ENCODE assay signal across 8 cellular contexts in the genomic region with DNA sequence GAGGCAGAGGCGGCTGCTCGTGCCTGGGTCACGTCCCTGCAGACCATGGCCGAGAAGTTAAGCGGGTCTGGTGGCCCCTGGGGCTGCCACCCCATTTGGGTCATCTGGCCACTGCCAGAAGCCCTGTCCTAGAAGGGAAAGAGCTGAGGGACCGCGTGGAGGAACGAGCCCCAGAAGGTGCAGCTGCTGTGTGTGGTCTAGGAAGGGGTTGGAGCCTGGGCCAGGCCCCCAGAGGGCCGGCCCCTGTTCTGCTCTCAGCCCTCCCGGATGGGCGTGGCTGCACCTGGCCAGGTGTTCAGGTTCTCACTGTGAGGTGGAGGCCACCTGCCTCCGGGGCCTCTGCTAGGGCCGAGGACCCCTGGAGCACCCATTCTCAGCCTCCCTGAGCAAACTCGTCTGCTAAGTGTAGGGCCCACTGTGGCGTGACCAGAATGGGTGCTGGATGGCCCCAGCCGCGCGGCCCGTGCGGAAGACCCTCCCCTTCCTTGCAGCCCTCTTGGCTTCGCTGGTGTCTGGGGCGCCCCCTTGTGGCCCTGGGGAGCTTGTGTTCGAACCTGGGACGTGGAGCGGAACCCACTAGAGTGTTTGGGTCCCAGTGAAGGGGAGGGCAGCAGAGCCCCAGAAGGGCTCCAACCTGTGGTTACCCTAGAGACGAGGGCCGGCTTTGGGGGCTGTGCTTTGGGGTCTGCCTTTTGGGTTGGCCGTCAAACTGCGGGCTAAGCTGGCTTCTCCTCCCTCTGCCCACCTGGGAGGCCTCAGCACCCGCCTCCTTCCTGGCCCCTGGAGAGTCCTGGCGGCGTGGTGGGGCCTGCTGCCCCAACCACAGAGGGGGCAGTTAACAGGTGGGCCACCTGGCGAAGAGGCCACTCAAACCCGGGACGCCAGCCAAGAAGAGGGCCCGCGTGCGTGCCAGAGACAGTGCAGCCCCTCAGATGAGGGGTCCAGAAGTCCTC. TPM values are rescaled to one million over a fixed set of nuclear protein-coding genes. Genes with fewer than 3 reads are reported as not detected.
DNase-seq lines count a peak whose midpoint lies in the region; ATAC-seq, FAIRE-seq and TF ChIP-seq lines count a peak whose summit lies in the region.

No MANE protein-coding gene starts in this region.

- DNase-seq in DMS79 treated with DMSO at 0.1 percent for 48 hours (lab: John Stamatoyannopoulos, UW) (peak; percentile 87), LHCN-M2 (ENCODE audit: low read depth) (peak; percentile 27), RPMI8226 (peak; percentile 75), frontal cortex (ENCODE audit: low spot score in 2 of 2) (peak; percentile 69 to 73), prostate gland (ENCODE audit: low spot score) (peak; percentile 29)

- WGBS in prostate gland = 33% methylated on average over 36 of the region's 38 CpGs
- WGBS in urinary bladder = 34% methylated on average over 38 of the region's 38 CpGs

- peak overlapping the region; percentile 44 for H3K4me3 Mint-ChIP-seq in activated T-helper 17 cell treated with anti-CD3 and anti-CD28 coated beads, Interleukin-2, amount 50 U/mL, for 72 hours

- peaks cover 2% of the 10 kb centered on the region for H3K36me3 Mint-ChIP-seq in activated T-helper 17 cell treated with anti-CD3 and anti-CD28 coated beads, Interleukin-2, amount 50 U/mL, for 72 hours (ENCODE audit: low read depth)

- H3K4me1 Mint-ChIP-seq in activated T-helper 17 cell treated with anti-CD3 and anti-CD28 coated beads, Interleukin-2, amount 50 U/mL, for 72 hours = no peaks in the 10 kb centered on the region

- H3K27ac Mint-ChIP-seq in activated T-helper 17 cell treated with anti-CD3 and anti-CD28 coated beads, Interleukin-2, amount 50 U/mL, for 72 hours = no peak overlapping the region

- no peak overlapping the region for H3K27ac ChIP-seq in prostate gland
- H3K27ac ChIP-seq in urinary bladder (ENCODE audit: low read depth) = no peak overlapping the region

- intact Hi-C loops in prostate gland (cut with DNase I) = no loop called here

- peak in 2 of 4 experiments; percentile 19 to 61 for TF ChIP-seq CTCF in prostate gland (IDR thresholded peaks at IDR 0.05)

- no peaks in the 10 kb centered on the region for H3K9me3 ChIP-seq in prostate gland

- no peak for TF ChIP-seq POLR2A in prostate gland (IDR thresholded peaks at IDR 0.05)

- H3K36me3 ChIP-seq in prostate gland (no peaks in the 10 kb centered on the region), urinary bladder (ENCODE audit: insufficient read depth) (no peaks in the 10 kb centered on the region)

- H3K9me3 Mint-ChIP-seq in activated T-helper 17 cell treated with anti-CD3 and anti-CD28 coated beads, Interleukin-2, amount 50 U/mL, for 72 hours = no peaks in the 10 kb centered on the region

- H3K4me1 ChIP-seq in prostate gland (replicated peaks) (peaks cover 4% of the 10 kb centered on the region), urinary bladder (ENCODE audit: insufficient read depth) (peaks cover 2% of the 10 kb centered on the region)

- no peaks in the 10 kb centered on the region for H3K27me3 ChIP-seq in prostate gland (replicated peaks; ENCODE audit: insufficient read depth)

- no peak for FAIRE-seq in frontal cortex (lab: Jason Lieb, UNC)

- ATAC-seq in activated T-helper 17 cell treated with anti-CD3 and anti-CD28 coated beads, Interleukin-2, amount 50 U/mL, for 72 hours (replicated peaks) = peak; percentile 59
- ATAC-seq in GM21367 (IDR thresholded peaks at IDR 0.05; ENCODE audit: unreplicated experiment) = no peak

- peak overlapping the region; percentile 49 to 57 for H3K4me3 ChIP-seq in prostate gland
- peak overlapping the region; percentile 69 for H3K4me3 ChIP-seq in urinary bladder (ENCODE audit: low read depth, low read length)

- no peaks in the 10 kb centered on the region for H3K27me3 Mint-ChIP-seq in activated T-helper 17 cell treated with anti-CD3 and anti-CD28 coated beads, Interleukin-2, amount 50 U/mL, for 72 hours

RNA-seq across cellular contexts. Expression of a gene that starts 49.3 kb away (rescaled TPM):
- total RNA-seq in LHCN-M2 (2014; rRNA removed) = not detected in 2 replicates
- not detected for polyA plus RNA-seq in LHCN-M2 (2012)
- total RNA-seq in activated T-helper 17 cell treated with anti-CD3 and anti-CD28 coated beads, Interleukin-2, amount 50 U/mL, for 72 hours = not detected
- total RNA-seq in frontal cortex = not detected
- total RNA-seq in prostate gland = under 1 TPM in 1 of 2 donors, not detected in 1; 0.68 TPM
- total RNA-seq in urinary bladder = not detected
- polyA plus RNA-seq in urinary bladder = 0.15 TPM

RNA-seq across cellular contexts. Expression of a gene that starts 57.5 kb away (rescaled TPM):
- total RNA-seq in LHCN-M2 (2014; rRNA removed) = not detected in 2 replicates
- 0.05 TPM for polyA plus RNA-seq in LHCN-M2 (2012)
- total RNA-seq in activated T-helper 17 cell treated with anti-CD3 and anti-CD28 coated beads, Interleukin-2, amount 50 U/mL, for 72 hours = not detected
- total RNA-seq in frontal cortex = not detected
- total RNA-seq in prostate gland = 1 to 10 TPM in 1 of 2 donors, under 1 TPM in 1; 0.32 to 8.2 TPM
- total RNA-seq in urinary bladder = not detected
- 0.37 TPM for polyA plus RNA-seq in urinary bladder

Comparison
In these comparisons a context has a peak if more than half of its experiments do, and no peak if none do; other contexts are left out.
1. DNase-seq: peak in every context shown above with its lines; median percentile 87 in DMS79 treated with DMSO at 0.1 percent for 48 hours; 75 in RPMI8226; 71 in frontal cortex; 29 in prostate gland; 27 in LHCN-M2.